Comparison of ENCODE assay signal across 34 cellular contexts in genomic region chr1:3940081-3940755, GRCh38.
"Had no signal": no experiment of that assay in that cellular context is flagged by ENCODE, and none has a peak within 500 bp of the region (broad histone marks: within the 10 kb centered on the region; RNA-seq: fewer than 3 reads in every experiment).

No MANE protein-coding gene starts in this region.

- ATAC-seq: activated CD8-positive, alpha-beta T cell treated with anti-CD3 and anti-CD28 coated beads for 36 hours; body of pancreas; effector memory CD8-positive, alpha-beta T cell; gastroesophageal sphincter; left colon; naive thymus-derived CD4-positive, alpha-beta T cell; pancreas; stimulated activated naive CD8-positive, alpha-beta T cell treated with anti-CD3 and anti-CD28 coated beads, Interleukin-15, amount 100 ng/mL, for 72 hours had no signal

- H3K27me3 ChIP-seq: adrenal gland, body of pancreas, cardiac muscle cell, hepatocyte, pancreas, right atrium auricular region, uterus had no signal

- H3K9me3 Mint-ChIP-seq: effector memory CD8-positive, alpha-beta T cell; type B pancreatic cell had no signal

- H3K4me1 Mint-ChIP-seq: activated B cell treated with CpG ODN at 0.5 μM for 24 hours; activated naive CD8-positive, alpha-beta T cell treated with anti-CD3 and anti-CD28 coated beads for 36 hours; memory B cell; stimulated activated memory B cell treated with anti-CD40 and anti-IgM and Interleukin-4, amounts not matched to agents 10 μg/mL and 1 μg/mL and 100 μg/mL, for 72 hours; stimulated activated naive CD8-positive, alpha-beta T cell treated with anti-CD3 and anti-CD28 coated beads, Interleukin-15, amount 100 ng/mL, for 72 hours had no signal

- H3K4me1 ChIP-seq: adrenal gland, body of pancreas, gastroesophageal sphincter, pancreas, prostate gland, right atrium auricular region had no signal

- H3K79me2 ChIP-seq: hepatocyte had no signal

- H3K27ac Mint-ChIP-seq: activated B cell treated with CpG ODN at 0.5 μM for 24 hours; activated CD8-positive, alpha-beta T cell treated with anti-CD3 and anti-CD28 coated beads for 36 hours; activated naive CD4-positive, alpha-beta T cell treated with anti-CD3 and anti-CD28 coated beads for 36 hours; activated naive CD8-positive, alpha-beta T cell treated with anti-CD3 and anti-CD28 coated beads for 36 hours; effector memory CD8-positive, alpha-beta T cell; memory B cell; naive thymus-derived CD4-positive, alpha-beta T cell; stimulated activated memory B cell treated with anti-CD40 and anti-IgM and Interleukin-4, amounts not matched to agents 10 μg/mL and 1 μg/mL and 100 μg/mL, for 72 hours; stimulated activated naive CD8-positive, alpha-beta T cell treated with anti-CD3 and anti-CD28 coated beads, Interleukin-15, amount 100 ng/mL, for 72 hours; T-helper 2 cell treated with Interferon-gamma antibody and Interleukin-4, amounts not matched to agents 5 μg/mL and 100 μg/mL, for 36 hours; type B pancreatic cell had no signal

- DNase-seq: activated B cell treated with CpG ODN at 0.5 μM for 24 hours; activated CD4-positive, alpha-beta T cell treated with anti-CD3 and anti-CD28 coated beads, Interleukin-2, amount 50 U/mL, for 1 hour; activated CD8-positive, alpha-beta T cell treated with anti-CD3 and anti-CD28 coated beads for 36 hours; activated naive CD4-positive, alpha-beta T cell treated with anti-CD3 and anti-CD28 coated beads for 36 hours; activated naive CD8-positive, alpha-beta T cell treated with anti-CD3 and anti-CD28 coated beads for 36 hours; activated T-cell treated with anti-CD3 and anti-CD28 coated beads, Interleukin-2, amount 50 U/mL, for 48 hours; adrenal gland; aorta; body of pancreas; cortex of kidney; effector memory CD8-positive, alpha-beta T cell; left colon; midbrain; naive thymus-derived CD4-positive, alpha-beta T cell; nucleus accumbens; pancreas; stimulated activated CD4-positive, alpha-beta T cell treated with anti-CD3 and anti-CD28 coated beads, Interleukin-1b, Interleukin-23, amount 100 ng/mL, for 48 hours; stimulated activated CD4-positive, alpha-beta T cell treated with anti-CD3 and anti-CD28 coated beads, Interleukin-4, amount 100 ng/mL, for 4 hours; stimulated activated CD8-positive, alpha-beta memory T cell treated with anti-CD3 and anti-CD28 coated beads, Interleukin-4, amount 100 ng/mL, for 48 hours; stimulated activated naive CD8-positive, alpha-beta T cell treated with anti-CD3 and anti-CD28 coated beads, Interleukin-15, amount 100 ng/mL, for 72 hours; substantia nigra had no signal

- H3K4me3 ChIP-seq: adrenal gland, body of pancreas, cardiac muscle cell, gastroesophageal sphincter, hepatocyte, pancreas, prostate gland, right atrium auricular region, smooth muscle cell, uterus had no signal

- H3K4me3 Mint-ChIP-seq: activated B cell treated with CpG ODN at 0.5 μM for 24 hours; activated CD8-positive, alpha-beta T cell treated with anti-CD3 and anti-CD28 coated beads for 36 hours; activated naive CD4-positive, alpha-beta T cell treated with anti-CD3 and anti-CD28 coated beads for 36 hours; activated naive CD8-positive, alpha-beta T cell treated with anti-CD3 and anti-CD28 coated beads for 36 hours; effector memory CD8-positive, alpha-beta T cell; memory B cell; stimulated activated memory B cell treated with anti-CD40 and anti-IgM and Interleukin-4, amounts not matched to agents 10 μg/mL and 1 μg/mL and 100 μg/mL, for 72 hours; stimulated activated naive CD8-positive, alpha-beta T cell treated with anti-CD3 and anti-CD28 coated beads, Interleukin-15, amount 100 ng/mL, for 72 hours; T-helper 2 cell treated with Interferon-gamma antibody and Interleukin-4, amounts not matched to agents 5 μg/mL and 100 μg/mL, for 36 hours; type B pancreatic cell had no signal

- FAIRE-seq: endothelial cell of umbilical vein, keratinocyte, pancreas had no signal

- H3K9me3 ChIP-seq: adrenal gland, body of pancreas, pancreas, prostate gland, uterus had no signal

- H3K4me2 ChIP-seq: hepatocyte, smooth muscle cell had no signal

- H3K36me3 ChIP-seq: adrenal gland, cardiac muscle cell, gastroesophageal sphincter, pancreas, prostate gland, right atrium auricular region, uterus had no signal

- H3K36me3 Mint-ChIP-seq: activated naive CD8-positive, alpha-beta T cell treated with anti-CD3 and anti-CD28 coated beads for 36 hours; stimulated activated memory B cell treated with anti-CD40 and anti-IgM and Interleukin-4, amounts not matched to agents 10 μg/mL and 1 μg/mL and 100 μg/mL, for 72 hours; type B pancreatic cell had no signal

- H2AFZ ChIP-seq: hepatocyte had no signal

- H3K27ac ChIP-seq: adrenal gland, body of pancreas, cardiac muscle cell, gastroesophageal sphincter, hepatocyte, pancreas, prostate gland, right atrium auricular region, uterus had no signal
